Comparison of ENCODE assay signal across 8 cellular contexts in genomic region chr20:49935746-49936152, GRCh38. TPM values are rescaled to one million over a fixed set of nuclear protein-coding genes. Genes with fewer than 3 reads are reported as not detected.
DNase-seq lines count a peak whose midpoint lies in the region; ATAC-seq, FAIRE-seq and TF ChIP-seq lines count a peak whose summit lies in the region.

No MANE protein-coding gene starts in this region.

- H4K20me1 ChIP-seq in BLaER1, result peaks cover 44% of the 10 kb centered on the region

- H3K9me3 ChIP-seq in BLaER1 (no peaks in the 10 kb centered on the region), body of pancreas (no peaks in the 10 kb centered on the region), mucosa of descending colon (no peaks in the 10 kb centered on the region)

- intact Hi-C loops in body of pancreas (cut with DNase I), result no loop called here
- intact Hi-C loops in mucosa of descending colon (cut with DNase I, micrococcal nuclease), result no loop called here

- no peak overlapping the region for H3K9ac ChIP-seq in BLaER1

- ATAC-seq in HG03025 (IDR thresholded peaks at IDR 0.05; ENCODE audit: low FRiP score, unreplicated experiment), result peak; percentile 4
- peak; percentile 5 for ATAC-seq in body of pancreas
- ATAC-seq in mucosa of descending colon, result no peak

- peak overlapping the region; percentile 93 for H3K4me3 ChIP-seq in BLaER1
- H3K4me3 ChIP-seq in body of pancreas, result peak overlapping the region; percentile 99 to 100
- peak overlapping the region; percentile 96 for H3K4me3 ChIP-seq in mucosa of descending colon

- DNase-seq in body of pancreas, result no peak
- peak in 1 of 3 donors; percentile 75 for DNase-seq in mucosa of descending colon
- no peak for DNase-seq in frontal cortex (ENCODE audit: low spot score in 2 of 2)
- DNase-seq in H54 (ENCODE audit: insufficient read length, low spot score), result no peak
- no peak for DNase-seq in pons (ENCODE audit: low spot score)
- no peak for DNase-seq in AG08395 (ENCODE audit: low spot score)

- H3K36me3 ChIP-seq in BLaER1 (peaks cover 21% of the 10 kb centered on the region), body of pancreas (replicated peaks in 1 of 2; ENCODE audit: insufficient read depth in 1 of 2, low read depth in 2 of 2) (no peaks in the 10 kb centered on the region), mucosa of descending colon (ENCODE audit: low read depth) (no peaks in the 10 kb centered on the region)

- FAIRE-seq in frontal cortex (lab: Jason Lieb, UNC), result no peak
- FAIRE-seq in H54 (lab: Jason Lieb, UNC), result no peak

- TF ChIP-seq POLR2A in body of pancreas (IDR thresholded peaks at IDR 0.05), result no peak
- no peak for TF ChIP-seq POLR2A in H54 (IDR thresholded peaks at IDR 0.05; ENCODE audit: low read depth, low read length)

- WGBS in body of pancreas, 2 donors, result 12 to 13% methylated on average over 21 of the region's 21 CpGs

- H3K4me1 ChIP-seq in BLaER1 (peaks cover 55% of the 10 kb centered on the region), body of pancreas (peaks cover 41% of the 10 kb centered on the region), mucosa of descending colon (ENCODE audit: low read depth) (peaks cover 29% of the 10 kb centered on the region)

- H3K4me2 ChIP-seq in BLaER1, result peak overlapping the region; percentile 70

- H3K27me3 ChIP-seq in BLaER1 (no peaks in the 10 kb centered on the region), body of pancreas (no peaks in the 10 kb centered on the region)

- H3K27ac ChIP-seq in BLaER1 (peak overlapping the region; percentile 63), body of pancreas (peak overlapping the region in 3 of 4 donors; percentile 93 to 97 (median 96))

- TF ChIP-seq CTCF in body of pancreas (IDR thresholded peaks at IDR 0.05) (no peak), mucosa of descending colon (IDR thresholded peaks at IDR 0.05) (no peak)

RNA-seq across cellular contexts. Expression of gene RNF114, which starts 0.4 kb away (rescaled TPM):
- total RNA-seq in body of pancreas (100 to 1,000 TPM in 1 of 2 donors, 10 to 100 TPM in 1; 82.0 to 181 TPM), mucosa of descending colon (10 to 100 TPM; 81.3 to 89.0 (median 88.2) TPM), frontal cortex (31.0 TPM)

RNA-seq across cellular contexts. Expression of gene SPATA2, which starts 20.4 kb away (rescaled TPM):
- total RNA-seq in body of pancreas (1 to 10 TPM; 3.9 to 7.3 TPM), mucosa of descending colon (10 to 100 TPM; 16.2 to 24.1 (median 20.2) TPM), frontal cortex (2.0 TPM)

RNA-seq across cellular contexts. Expression of gene SNAI1, which starts 47.0 kb away (rescaled TPM):
- 1 to 10 TPM in 1 of 2 donors, under 1 TPM in 1; 0.78 to 3.3 TPM for total RNA-seq in body of pancreas
- 1 to 10 TPM in 1 of 3 donors, under 1 TPM in 2; 0.78 to 4.5 (median 0.96) TPM for total RNA-seq in mucosa of descending colon
- total RNA-seq in frontal cortex, result not detected
